ENCODE assay signal across 19 cellular contexts in the genomic region with DNA sequence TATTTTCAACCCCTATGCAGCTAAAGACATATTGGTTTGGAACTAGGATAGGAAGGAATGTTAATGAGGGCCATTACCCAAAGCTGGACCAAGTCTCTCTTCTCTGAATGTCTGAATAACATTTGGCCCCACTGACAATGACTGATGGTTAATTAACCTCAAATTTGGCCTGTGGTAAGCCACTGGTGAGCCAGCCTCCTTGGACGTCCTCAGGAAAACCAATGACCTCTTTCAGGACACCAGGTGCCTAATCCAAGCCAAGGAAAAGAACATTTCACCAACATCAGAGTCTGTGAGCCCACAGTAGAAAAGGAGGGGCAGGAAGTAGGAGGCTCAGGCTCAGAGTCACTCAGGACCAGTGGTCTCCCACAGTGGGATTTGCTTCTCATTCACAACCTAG. TPM values are rescaled to one million over a fixed set of nuclear protein-coding genes. Genes with fewer than 3 reads are reported as not detected.
DNase-seq lines count a peak whose midpoint lies in the region; ATAC-seq, FAIRE-seq and TF ChIP-seq lines count a peak whose summit lies in the region.
"Had no signal": no experiment of that assay in that cellular context is flagged by ENCODE, and none has a peak within 500 bp of the region (broad histone marks: within the 10 kb centered on the region; RNA-seq: fewer than 3 reads in every experiment).

No MANE protein-coding gene starts in this region.

- H3K27me3 ChIP-seq in bronchial epithelial cell (ENCODE audit: control insufficient read depth, insufficient read depth, low read length) (peaks cover 5% of the 10 kb centered on the region), pancreas (no peaks in the 10 kb centered on the region)

- intact Hi-C loops in pancreas (cut with DNase I) = no loop called here

- CTCF ChIA-PET in activated CD8-positive, alpha-beta T cell treated with anti-CD3 and anti-CD28 coated beads, Interleukin-2, amount 10 ng/mL, durations not matched to agents 7 days and 5 days (lab: Charles Lee) = interaction anchor here (1.2 kb wide), 1 partner anchor 76 kb away, joined by 3 read pairs; no protein-coding TSS in a partner anchor
- CTCF ChIA-PET in activated CD4-positive, alpha-beta memory T cell treated with anti-CD3 and anti-CD28 coated beads, Interleukin-2, amount 10 ng/mL, durations not matched to agents 7 days and 5 days (lab: Charles Lee) = no interaction called here

- no peaks in the 10 kb centered on the region for H3K36me3 ChIP-seq in bronchial epithelial cell (ENCODE audit: control insufficient read depth, insufficient read depth, low read length)
- no peaks in the 10 kb centered on the region for H3K36me3 ChIP-seq in pancreas

- peak; percentile 45 for DNase-seq in A172 (ENCODE audit: low spot score)
- peak; percentile 65 for DNase-seq in RPMI7951 (ENCODE audit: low read depth)
- DNase-seq in bronchial epithelial cell (ENCODE audit: low read depth) = no peak
- peak; percentile 95 for DNase-seq in myocyte (ENCODE audit: low read depth)
- DNase-seq in activated CD8-positive, alpha-beta T cell treated with anti-CD3 and anti-CD28 coated beads, Interleukin-2, amount 10 ng/mL, durations not matched to agents 7 days and 5 days = no peak
- no peak for DNase-seq in activated CD4-positive, alpha-beta memory T cell treated with anti-CD3 and anti-CD28 coated beads, Interleukin-2, amount 10 ng/mL, durations not matched to agents 7 days and 5 days
- DNase-seq in endothelial cell (ENCODE audit: low spot score) = no peak
- no peak for DNase-seq in pancreas
- DNase-seq: CD4-positive, CD25-positive, alpha-beta regulatory T cell; GF-D8; Kasumi-1; NCI-H1105; NCI-H2081 treated with DMSO at 0.1 percent for 48 hours; SHP77; SK-N-SH had no signal

- H3K9me3 ChIP-seq in pancreas = no peaks in the 10 kb centered on the region
- H3K9me3 ChIP-seq: SK-N-SH had no signal

- no peaks in the 10 kb centered on the region for H3K9me3 Mint-ChIP-seq in activated CD8-positive, alpha-beta T cell treated with anti-CD3 and anti-CD28 coated beads, Interleukin-2, amount 10 ng/mL, durations not matched to agents 7 days and 5 days (ENCODE audit: insufficient read depth)
- no peaks in the 10 kb centered on the region for H3K9me3 Mint-ChIP-seq in activated CD4-positive, alpha-beta memory T cell treated with anti-CD3 and anti-CD28 coated beads, Interleukin-2, amount 10 ng/mL, durations not matched to agents 7 days and 5 days
- H3K9me3 Mint-ChIP-seq in endothelial cell (ENCODE audit: unreplicated experiment) = no peaks in the 10 kb centered on the region
- H3K9me3 Mint-ChIP-seq: CD4-positive, CD25-positive, alpha-beta regulatory T cell had no signal

- no peaks in the 10 kb centered on the region for H3K4me1 ChIP-seq in pancreas

- WGBS in pancreas, 2 donors = 42 to 57% methylated on average over 1 of the region's 1 CpG

- H3K27ac Mint-ChIP-seq in activated CD8-positive, alpha-beta T cell treated with anti-CD3 and anti-CD28 coated beads, Interleukin-2, amount 10 ng/mL, durations not matched to agents 7 days and 5 days = no peak overlapping the region
- no peak overlapping the region for H3K27ac Mint-ChIP-seq in activated CD4-positive, alpha-beta memory T cell treated with anti-CD3 and anti-CD28 coated beads, Interleukin-2, amount 10 ng/mL, durations not matched to agents 7 days and 5 days
- no peak overlapping the region for H3K27ac Mint-ChIP-seq in endothelial cell (ENCODE audit: unreplicated experiment)
- H3K27ac Mint-ChIP-seq: CD4-positive, CD25-positive, alpha-beta regulatory T cell; IgD-negative memory B cell had no signal

- H3K27ac ChIP-seq in pancreas = no peak overlapping the region
- H3K27ac ChIP-seq: 22Rv1 had no signal

- H3K4me3 ChIP-seq in bronchial epithelial cell (ENCODE audit: low read depth, low read length) = no peak overlapping the region
- no peak overlapping the region for H3K4me3 ChIP-seq in pancreas

- no peak overlapping the region for H3K4me3 Mint-ChIP-seq in activated CD8-positive, alpha-beta T cell treated with anti-CD3 and anti-CD28 coated beads, Interleukin-2, amount 10 ng/mL, durations not matched to agents 7 days and 5 days
- H3K4me3 Mint-ChIP-seq in activated CD4-positive, alpha-beta memory T cell treated with anti-CD3 and anti-CD28 coated beads, Interleukin-2, amount 10 ng/mL, durations not matched to agents 7 days and 5 days = no peak overlapping the region
- no peak overlapping the region for H3K4me3 Mint-ChIP-seq in endothelial cell (ENCODE audit: unreplicated experiment)
- H3K4me3 Mint-ChIP-seq: CD4-positive, CD25-positive, alpha-beta regulatory T cell; IgD-negative memory B cell had no signal

- FAIRE-seq in bronchial epithelial cell (lab: Jason Lieb, UNC) (peak; percentile 92), pancreas (lab: Jason Lieb, UNC) (no peak)
- FAIRE-seq: H1, HTR-8/SVneo had no signal

- no peak for ATAC-seq in activated CD8-positive, alpha-beta T cell treated with anti-CD3 and anti-CD28 coated beads, Interleukin-2, amount 10 ng/mL, durations not matched to agents 7 days and 5 days
- ATAC-seq in pancreas = no peak

- H3K36me3 Mint-ChIP-seq in activated CD8-positive, alpha-beta T cell treated with anti-CD3 and anti-CD28 coated beads, Interleukin-2, amount 10 ng/mL, durations not matched to agents 7 days and 5 days (ENCODE audit: low read depth) = no peaks in the 10 kb centered on the region
- no peaks in the 10 kb centered on the region for H3K36me3 Mint-ChIP-seq in activated CD4-positive, alpha-beta memory T cell treated with anti-CD3 and anti-CD28 coated beads, Interleukin-2, amount 10 ng/mL, durations not matched to agents 7 days and 5 days (ENCODE audit: low read depth)
- no peaks in the 10 kb centered on the region for H3K36me3 Mint-ChIP-seq in endothelial cell (ENCODE audit: low read depth, unreplicated experiment)
- H3K36me3 Mint-ChIP-seq: CD4-positive, CD25-positive, alpha-beta regulatory T cell had no signal

- H3K4me1 Mint-ChIP-seq in activated CD8-positive, alpha-beta T cell treated with anti-CD3 and anti-CD28 coated beads, Interleukin-2, amount 10 ng/mL, durations not matched to agents 7 days and 5 days (ENCODE audit: low read depth) = no peaks in the 10 kb centered on the region
- H3K4me1 Mint-ChIP-seq in activated CD4-positive, alpha-beta memory T cell treated with anti-CD3 and anti-CD28 coated beads, Interleukin-2, amount 10 ng/mL, durations not matched to agents 7 days and 5 days = no peaks in the 10 kb centered on the region
- H3K4me1 Mint-ChIP-seq in endothelial cell (ENCODE audit: unreplicated experiment) = peaks cover 25% of the 10 kb centered on the region
- H3K4me1 Mint-ChIP-seq: CD4-positive, CD25-positive, alpha-beta regulatory T cell had no signal

- POLR2A ChIA-PET in activated CD8-positive, alpha-beta T cell treated with anti-CD3 and anti-CD28 coated beads, Interleukin-2, amount 10 ng/mL, durations not matched to agents 7 days and 5 days (lab: Charles Lee) = no interaction called here
- POLR2A ChIA-PET in activated CD4-positive, alpha-beta memory T cell treated with anti-CD3 and anti-CD28 coated beads, Interleukin-2, amount 10 ng/mL, durations not matched to agents 7 days and 5 days (lab: Charles Lee) = no interaction called here

- peaks cover 35% of the 10 kb centered on the region for H3K27me3 Mint-ChIP-seq in activated CD8-positive, alpha-beta T cell treated with anti-CD3 and anti-CD28 coated beads, Interleukin-2, amount 10 ng/mL, durations not matched to agents 7 days and 5 days (ENCODE audit: low read depth)
- peaks cover 38% of the 10 kb centered on the region for H3K27me3 Mint-ChIP-seq in activated CD4-positive, alpha-beta memory T cell treated with anti-CD3 and anti-CD28 coated beads, Interleukin-2, amount 10 ng/mL, durations not matched to agents 7 days and 5 days
- peaks cover 8% of the 10 kb centered on the region for H3K27me3 Mint-ChIP-seq in endothelial cell (ENCODE audit: unreplicated experiment)
- H3K27me3 Mint-ChIP-seq: IgD-negative memory B cell had no signal

- TF ChIP-seq CTCF in bronchial epithelial cell (IDR thresholded peaks at IDR 0.05; ENCODE audit: insufficient read depth, low read length, severe bottlenecking) = no peak
- no peak for TF ChIP-seq CTCF in endothelial cell (IDR thresholded peaks at IDR 0.05; ENCODE audit: unreplicated experiment)
- TF ChIP-seq CTCF in pancreas (IDR thresholded peaks at IDR 0.05) = no peak

RNA-seq across cellular contexts. Expression of a gene that starts 56.4 kb away (rescaled TPM):
- total RNA-seq in A172 (2014; rRNA removed; shearing (Covaris generic)) = 36.0 and 41.2 TPM in 2 replicates
- total RNA-seq in RPMI7951 (2014; rRNA removed; shearing (Covaris generic)) = 81.2 and 96.5 TPM in 2 replicates
- total RNA-seq in bronchial epithelial cell (12.9 and 14.0 TPM in 2 replicates), myocyte (59.9 and 131 TPM in 2 replicates), endothelial cell (ENCODE audit: unreplicated experiment) (40.6 TPM), pancreas (10 to 100 TPM; 17.1 to 58.5 (median 32.0) TPM)
- polyA plus RNA-seq in myocyte (2012) = 46.3 TPM
- total RNA-seq in activated CD8-positive, alpha-beta T cell treated with anti-CD3 and anti-CD28 coated beads, Interleukin-2, amount 10 ng/mL, durations not matched to agents 7 days and 5 days = under 1 TPM; 0.52 to 0.97 TPM
- total RNA-seq in activated CD4-positive, alpha-beta memory T cell treated with anti-CD3 and anti-CD28 coated beads, Interleukin-2, amount 10 ng/mL, durations not matched to agents 7 days and 5 days = 1 to 10 TPM; 2.5 to 3.3 TPM
- 10 to 100 TPM; 12.2 to 12.9 TPM for polyA plus RNA-seq in pancreas
- total RNA-seq: CD4-positive, CD25-positive, alpha-beta regulatory T cell had no signal

Comparison
In these comparisons a context has a peak if more than half of its experiments do, and no peak if none do; other contexts are left out.
1. DNase-seq: peak in A172 (single experiment), RPMI7951 (single experiment) and myocyte (single experiment); none in bronchial epithelial cell (single experiment), activated CD8-positive, alpha-beta T cell treated with anti-CD3 and anti-CD28 coated beads, Interleukin-2, amount 10 ng/mL, durations not matched to agents 7 days and 5 days (single experiment), activated CD4-positive, alpha-beta memory T cell treated with anti-CD3 and anti-CD28 coated beads, Interleukin-2, amount 10 ng/mL, durations not matched to agents 7 days and 5 days (single experiment), endothelial cell (single experiment) and pancreas (0 of 6).